Comparison of ENCODE assay signal across 19 cellular contexts in genomic region chr16:13553453-13553985, GRCh38.
"Had no signal": no experiment of that assay in that cellular context is flagged by ENCODE, and none has a peak within 500 bp of the region (broad histone marks: within the 10 kb centered on the region; RNA-seq: fewer than 3 reads in every experiment).

No MANE protein-coding gene starts in this region.

- DNase-seq: cortex of kidney; dorsolateral prefrontal cortex; effector memory CD4-positive, alpha-beta T cell; foreskin keratinocyte; head of caudate nucleus; hippocampal formation; mammary epithelial cell; naive thymus-derived CD8-positive, alpha-beta T cell; posterior cingulate gyrus; right cardiac atrium; stimulated activated CD4-positive, alpha-beta T cell treated with anti-CD3 and anti-CD28 coated beads, Interleukin-15, amount 100 ng/mL, for 24 hours; stimulated activated CD4-positive, alpha-beta T cell treated with anti-CD3 and anti-CD28 coated beads, Interleukin-1b, Interleukin-23, amount 100 ng/mL, for 48 hours; stimulated activated CD4-positive, alpha-beta T cell treated with anti-CD3 and anti-CD28 coated beads, Interleukin-4, amount 100 ng/mL, for 24 hours; tibial artery; upper lobe of right lung had no signal

- H3K4me3 ChIP-seq: dorsolateral prefrontal cortex, smooth muscle cell, tibial artery, upper lobe of right lung had no signal

- H3K9me3 ChIP-seq: tibial artery, upper lobe of right lung had no signal

- H3K27ac ChIP-seq: dorsolateral prefrontal cortex, epithelial cell of prostate, foreskin keratinocyte, tibial artery, upper lobe of right lung had no signal

- H3K4me1 ChIP-seq: foreskin keratinocyte, tibial artery, upper lobe of right lung had no signal

- H3K27me3 ChIP-seq: foreskin keratinocyte, upper lobe of right lung had no signal

- H3K36me3 ChIP-seq: tibial artery, upper lobe of right lung had no signal

- ATAC-seq: foreskin keratinocyte; left lobe of liver; naive thymus-derived CD8-positive, alpha-beta T cell; right cardiac atrium; stimulated activated memory B cell treated with anti-CD40 and anti-IgM and Interleukin-4, amounts not matched to agents 10 μg/mL and 1 μg/mL and 100 μg/mL, for 72 hours; upper lobe of right lung had no signal
